21 cellular contexts compared by ENCODE assay signal in the genomic region with DNA sequence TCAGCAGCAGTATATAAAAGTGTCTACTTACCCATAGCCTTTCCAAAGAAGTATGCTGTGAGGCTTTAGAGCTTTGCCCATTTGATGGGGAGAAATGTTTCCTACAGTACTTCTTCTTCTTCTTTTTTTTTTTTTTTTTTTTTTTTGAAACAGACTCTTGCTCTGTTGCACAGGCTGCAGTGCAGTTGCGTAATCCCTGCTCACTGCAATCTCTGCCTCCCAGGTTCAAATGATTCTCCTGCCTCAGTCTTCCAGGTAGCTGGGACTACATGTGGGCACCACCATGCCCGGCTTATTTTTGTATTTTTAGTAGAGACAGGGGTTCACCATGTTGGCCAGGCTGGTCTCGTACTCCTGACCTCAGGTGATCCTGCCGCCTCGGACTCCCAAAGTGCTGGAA.
"Had no signal": no experiment of that assay in that cellular context is flagged by ENCODE, and none has a peak within 500 bp of the region (broad histone marks: within the 10 kb centered on the region; RNA-seq: fewer than 3 reads in every experiment).

No MANE protein-coding gene starts in this region.

- H3K4me1 ChIP-seq: adrenal gland, esophagus muscularis mucosa, heart left ventricle, lower lobe of right lung, right atrium auricular region had no signal

- H3K4me3 ChIP-seq: adrenal gland, coronary artery, esophagus muscularis mucosa, heart left ventricle, lower lobe of right lung, right atrium auricular region, skin epidermis had no signal

- ATAC-seq: heart left ventricle, left colon, lower lobe of right lung had no signal

- H3K27ac ChIP-seq: adrenal gland, coronary artery, esophagus muscularis mucosa, heart left ventricle, lower lobe of right lung, right atrium auricular region, skin epidermis had no signal

- FAIRE-seq: frontal cortex had no signal

- DNase-seq: activated CD4-positive, alpha-beta T cell treated with anti-CD3 and anti-CD28 coated beads, Interleukin-2, amount 50 U/mL, for 1 hour; activated CD4-positive, CD25-positive, alpha-beta regulatory T cell; activated CD8-positive, alpha-beta memory T cell treated with anti-CD3 and anti-CD28 coated beads for 24 hours; activated naive CD4-positive, alpha-beta T cell treated with anti-CD3 and anti-CD28 coated beads, Interleukin-2, amount 10 ng/mL, durations not matched to agents 7 days and 5 days; activated T-cell treated with anti-CD3 and anti-CD28 coated beads for 4 hours; caudate nucleus; heart left ventricle; left colon; lower lobe of right lung; nephron progenitor cell; occipital lobe; stimulated activated CD4-positive, alpha-beta T cell treated with anti-CD3 and anti-CD28 coated beads, Interleukin-15, amount 100 ng/mL, for 24 hours; stimulated activated CD4-positive, alpha-beta T cell treated with anti-CD3 and anti-CD28 coated beads, Interleukin-4, amount 100 ng/mL, for 1 hour; stimulated activated naive CD4-positive, alpha-beta T cell; substantia nigra had no signal

- H3K9me3 ChIP-seq: adrenal gland, esophagus muscularis mucosa, lower lobe of right lung, right atrium auricular region had no signal

- H3K27me3 ChIP-seq: adrenal gland, esophagus muscularis mucosa, heart left ventricle, right atrium auricular region had no signal

- H3K36me3 ChIP-seq: adrenal gland, esophagus muscularis mucosa, heart left ventricle, lower lobe of right lung, right atrium auricular region had no signal
